13 cellular contexts compared by ENCODE assay signal in genomic region chr22:39179401-39179827, GRCh38. TPM values are rescaled to one million over a fixed set of nuclear protein-coding genes. Genes with fewer than 3 reads are reported as not detected.
DNase-seq lines count a peak whose midpoint lies in the region; ATAC-seq and TF ChIP-seq lines count a peak whose summit lies in the region.
"Had no signal": no experiment of that assay in that cellular context is flagged by ENCODE, and none has a peak within 500 bp of the region (broad histone marks: within the 10 kb centered on the region; RNA-seq: fewer than 3 reads in every experiment).

No MANE protein-coding gene starts in this region.

- no peaks in the 10 kb centered on the region for H3K27me3 ChIP-seq in GM23338 (ENCODE audit: insufficient read depth)
- H3K27me3 ChIP-seq: BLaER1 had no signal

- H3K4me3 ChIP-seq in GM23338 (no peak overlapping the region), foreskin fibroblast (ENCODE audit: low read depth in 1 of 2, low read length in 2 of 2) (no peak overlapping the region)
- H3K4me3 ChIP-seq: BLaER1 had no signal

- peaks cover 13% of the 10 kb centered on the region for H3K27me3 Mint-ChIP-seq in GM23338 (ENCODE audit: insufficient read depth, low read depth, poor library complexity)
- H3K27me3 Mint-ChIP-seq in glutamatergic neuron (ENCODE audit: unreplicated experiment): peaks cover 7% of the 10 kb centered on the region
- no peaks in the 10 kb centered on the region for H3K27me3 Mint-ChIP-seq in progenitor cell of endocrine pancreas

- no peak overlapping the region for H2AFZ ChIP-seq in GM23338

- H3K4me1 ChIP-seq in GM23338 (ENCODE audit: insufficient read depth): peaks cover 34% of the 10 kb centered on the region

- H3K4me3 Mint-ChIP-seq in GM23338 (no peak overlapping the region), glutamatergic neuron (ENCODE audit: unreplicated experiment) (peak overlapping the region; percentile 30), progenitor cell of endocrine pancreas (ENCODE audit: low read depth) (peak overlapping the region; percentile 9)
- H3K4me3 Mint-ChIP-seq: stimulated activated memory B cell treated with anti-CD40 and anti-IgM and Interleukin-4, amounts not matched to agents 10 μg/mL and 1 μg/mL and 100 μg/mL, for 72 hours had no signal

- DNase-seq in GM23338 (ENCODE audit: low spot score) (peak; percentile 63), RWPE1 (ENCODE audit: low spot score) (no peak), glutamatergic neuron (peak; percentile 25), progenitor cell of endocrine pancreas (ENCODE audit: low spot score, unreplicated experiment) (no peak), foreskin fibroblast (no peak), NCI-H526 (lab: John Stamatoyannopoulos, UW) (no peak), NCI-H1417 (lab: John Stamatoyannopoulos, UW) (no peak)
- DNase-seq in stimulated activated naive CD4-positive, alpha-beta T cell treated with Interleukin-2 at 50 U/mL for 16 hours (lab: John Stamatoyannopoulos, UW): no peak
- DNase-seq: activated T-cell treated with anti-CD3 and anti-CD28 coated beads, Interleukin-2, amount 50 U/mL, for 1 hour; cortex of kidney; stimulated activated CD4-positive, alpha-beta T cell treated with anti-CD3 and anti-CD28 coated beads, Interleukin-4, amount 100 ng/mL, for 24 hours had no signal

- H3K4me1 Mint-ChIP-seq in GM23338: peaks cover 59% of the 10 kb centered on the region
- H3K4me1 Mint-ChIP-seq in glutamatergic neuron (ENCODE audit: low read depth, unreplicated experiment): peaks cover 21% of the 10 kb centered on the region
- H3K4me1 Mint-ChIP-seq in progenitor cell of endocrine pancreas (ENCODE audit: low read depth): peaks cover 21% of the 10 kb centered on the region

- H3K36me3 Mint-ChIP-seq in GM23338 (ENCODE audit: low read depth): peaks cover 2% of the 10 kb centered on the region; the same call in 1 of the 3 replicates
- H3K36me3 Mint-ChIP-seq in glutamatergic neuron (ENCODE audit: unreplicated experiment): peaks cover 4% of the 10 kb centered on the region
- no peaks in the 10 kb centered on the region for H3K36me3 Mint-ChIP-seq in progenitor cell of endocrine pancreas (ENCODE audit: insufficient read depth)
- H3K36me3 Mint-ChIP-seq: stimulated activated memory B cell treated with anti-CD40 and anti-IgM and Interleukin-4, amounts not matched to agents 10 μg/mL and 1 μg/mL and 100 μg/mL, for 72 hours had no signal

- no peaks in the 10 kb centered on the region for H3K9me2 ChIP-seq in GM23338 (ENCODE audit: insufficient read depth)

- H3K79me2 ChIP-seq in GM23338 (replicated peaks; ENCODE audit: insufficient read depth): no peaks in the 10 kb centered on the region

- H3K27ac ChIP-seq in GM23338 (ENCODE audit: low read depth) (peak overlapping the region; percentile 66; the same call in 1 of the 2 replicates), RWPE1 (peak overlapping the region; percentile 93)
- H3K27ac ChIP-seq: BLaER1 had no signal

- ATAC-seq in GM23338: peak; percentile 29
- ATAC-seq: stimulated activated memory B cell treated with anti-CD40 and anti-IgM and Interleukin-4, amounts not matched to agents 10 μg/mL and 1 μg/mL and 100 μg/mL, for 72 hours had no signal

- H3K27ac Mint-ChIP-seq in GM23338: peak overlapping the region; percentile 72
- peak overlapping the region; percentile 90 for H3K27ac Mint-ChIP-seq in glutamatergic neuron (ENCODE audit: unreplicated experiment)
- peak overlapping the region; percentile 67 for H3K27ac Mint-ChIP-seq in progenitor cell of endocrine pancreas
- H3K27ac Mint-ChIP-seq: stimulated activated memory B cell treated with anti-CD40 and anti-IgM and Interleukin-4, amounts not matched to agents 10 μg/mL and 1 μg/mL and 100 μg/mL, for 72 hours had no signal

- CTCF ChIA-PET in RWPE1 (lab: Yijun Ruan, JAX): interaction anchor here (0.5 to 0.6 kb wide), 2 partner anchors 160 to 164 kb away, joined by 3 read pairs; no protein-coding TSS in a partner anchor

- POLR2A ChIA-PET in RWPE1 (lab: Yijun Ruan, JAX; ENCODE audit: low non-redundant PET): no interaction called here

- H3K36me3 ChIP-seq in GM23338 (ENCODE audit: insufficient read depth): no peaks in the 10 kb centered on the region
- H3K36me3 ChIP-seq: BLaER1 had no signal

- H3F3A ChIP-seq in GM23338 (replicated peaks; ENCODE audit: low read depth): peaks cover 11% of the 10 kb centered on the region

- H4K20me1 ChIP-seq in GM23338 (replicated peaks; ENCODE audit: insufficient read depth): no peaks in the 10 kb centered on the region
- H4K20me1 ChIP-seq: BLaER1 had no signal

- H3K4me2 ChIP-seq in GM23338: peak overlapping the region; percentile 5; the same call in 1 of the 2 replicates
- H3K4me2 ChIP-seq: BLaER1 had no signal

- H3K9me3 Mint-ChIP-seq in GM23338 (peaks cover 5% of the 10 kb centered on the region; the same call in 2 of the 3 replicates), glutamatergic neuron (ENCODE audit: unreplicated experiment) (peaks cover 11% of the 10 kb centered on the region), progenitor cell of endocrine pancreas (ENCODE audit: low read depth) (peaks cover 2% of the 10 kb centered on the region)

- TF ChIP-seq CTCF in GM23338 (conservative IDR thresholded peaks at IDR 0.05; ENCODE audit: low read depth in 2 of 2): no peak
- no peak for TF ChIP-seq CTCF in RWPE1 (conservative IDR thresholded peaks at IDR 0.05; ENCODE audit: low read depth)
- TF ChIP-seq CTCF in glutamatergic neuron (IDR thresholded peaks at IDR 0.05; ENCODE audit: partially characterized antibody, unreplicated experiment): no peak
- TF ChIP-seq CTCF in progenitor cell of endocrine pancreas (IDR thresholded peaks at IDR 0.05; ENCODE audit: unreplicated experiment): no peak
- no peak for TF ChIP-seq CTCF in foreskin fibroblast (IDR thresholded peaks at IDR 0.05; ENCODE audit: low read depth, low read length)

TF ChIP-seq in GM23338, 12 proteins besides CTCF, POLR2A, EP300 and RAD21:
- 0 out of 2 replicates have a peak, but pooled peaks have one; percentile 20 for TF ChIP-seq POLR2AphosphoS5 (IDR thresholded peaks at IDR 0.05; ENCODE audit: low read depth)
- no peak for TF ChIP-seq STAT1 (IDR thresholded peaks at IDR 0.05; ENCODE audit: unreplicated experiment)
TF ChIP-seq in GM23338: peak in this region for 1.

RNA-seq across cellular contexts. Expression of gene CBX7, which starts 26.9 kb away (rescaled TPM):
- total RNA-seq in GM23338 (2014; rRNA removed; shearing (Covaris generic)): 11.5 and 12.7 TPM in 2 replicates
- 2.6 and 2.8 TPM in 2 replicates for polyA plus RNA-seq in GM23338 (2016; fragmentation: Nextera tagmentation; extraction: Ambion mirVana)
- 5.9 TPM for total RNA-seq in glutamatergic neuron (ENCODE audit: unreplicated experiment)
- total RNA-seq in progenitor cell of endocrine pancreas: 6.0 and 7.7 TPM in 2 replicates

Comparison
In these comparisons a context has a peak if more than half of its experiments do, and no peak if none do; other contexts are left out.
1. DNase-seq: peak in GM23338 (single experiment) and glutamatergic neuron (single experiment); none in RWPE1 (single experiment), progenitor cell of endocrine pancreas (single experiment), foreskin fibroblast (0 of 2), NCI-H526 (0 of 2), stimulated activated naive CD4-positive, alpha-beta T cell treated with Interleukin-2 at 50 U/mL for 16 hours (single experiment) and NCI-H1417 (0 of 3).
2. Peak in every context shown above with its lines, with median percentiles within 50 percentile points of each other: H3K27ac Mint-ChIP-seq.